9 cellular contexts compared by ENCODE assay signal in genomic region chr15:52010633-52011595, GRCh38. TPM values are rescaled to one million over a fixed set of nuclear protein-coding genes. Genes with fewer than 3 reads are reported as not detected.
DNase-seq lines count a peak whose midpoint lies in the region; ATAC-seq, FAIRE-seq and TF ChIP-seq lines count a peak whose summit lies in the region.
"Had no signal": no experiment of that assay in that cellular context is flagged by ENCODE, and none has a peak within 500 bp of the region (broad histone marks: within the 10 kb centered on the region; RNA-seq: fewer than 3 reads in every experiment).

No MANE protein-coding gene starts in this region.

- CTCF ChIA-PET in OCI-LY7 (lab: Charles Lee; ENCODE audit: unreplicated experiment) (no interaction called here), endothelial cell of umbilical vein (lab: Charles Lee) (interaction anchor here (1.5 to 1.9 kb wide), 2 partner anchors 10 to 18 kb away, joined by 4 to 6 read pairs; no protein-coding TSS in a partner anchor)

- FAIRE-seq in endothelial cell of umbilical vein (lab: Jason Lieb, UNC): no peak

- no peak overlapping the region for H3K9ac ChIP-seq in endothelial cell of umbilical vein (replicated peaks; ENCODE audit: extremely low read depth, insufficient read depth, low read length)

- no peaks in the 10 kb centered on the region for H4K20me1 ChIP-seq in OCI-LY7 (ENCODE audit: insufficient read depth, low read length)
- no peaks in the 10 kb centered on the region for H4K20me1 ChIP-seq in endothelial cell of umbilical vein (replicated peaks; ENCODE audit: control insufficient read depth, extremely low read depth, insufficient read depth, low read length)

- dilution Hi-C loops in endothelial cell of umbilical vein (cut with MboI; ENCODE audit: extremely low pct_ligation_motif_present, low sequenced_read_pairs): no loop called here

- H3K4me1 ChIP-seq in OCI-LY7 (ENCODE audit: insufficient read depth, low read length, poor library complexity, severe bottlenecking) (peaks cover 48% of the 10 kb centered on the region), endothelial cell of umbilical vein (ENCODE audit: control insufficient read depth, extremely low read depth, insufficient read depth, low read length) (peaks cover 39% of the 10 kb centered on the region)

- no TSS peak for BruUV-seq in OCI-LY7 (replicated peaks; lab: Mats Ljungman, UMichigan)
- no TSS peak for BruUV-seq in endothelial cell of umbilical vein (replicated peaks; lab: Mats Ljungman, UMichigan)

- H3K9me3 ChIP-seq in OCI-LY7 (ENCODE audit: low read length): no peaks in the 10 kb centered on the region
- no peaks in the 10 kb centered on the region for H3K9me3 ChIP-seq in endothelial cell of umbilical vein (replicated peaks; ENCODE audit: control insufficient read depth, insufficient read depth, low read length)

- no peaks in the 10 kb centered on the region for H3K9me2 ChIP-seq in OCI-LY7 (ENCODE audit: insufficient read depth, low read length)

- H3K4me3 ChIP-seq in OCI-LY7 (ENCODE audit: low read depth, low read length, poor library complexity, severe bottlenecking): no peak overlapping the region
- H3K4me3 ChIP-seq in endothelial cell of umbilical vein (replicated peaks in 1 of 3; ENCODE audit: insufficient read depth in 1 of 3, low read depth in 1 of 3, low read length in 3 of 3): no peak overlapping the region
- H3K4me3 ChIP-seq: cardiac muscle cell had no signal

- H3K27me3 ChIP-seq in endothelial cell of umbilical vein (ENCODE audit: control insufficient read depth in 2 of 2, insufficient read depth in 2 of 2, low read length in 2 of 2): no peaks in the 10 kb centered on the region
- H3K27me3 ChIP-seq: cardiac muscle cell had no signal

- H3K9me1 ChIP-seq in endothelial cell of umbilical vein (replicated peaks; ENCODE audit: control insufficient read depth, extremely low read depth, insufficient read depth, low read length): no peaks in the 10 kb centered on the region

- intact Hi-C loops in OCI-LY7 (cut with micrococcal nuclease; ENCODE audit: unreplicated experiment) (no loop called here), endothelial cell of umbilical vein (cut with micrococcal nuclease) (no loop called here)

- peak overlapping the region; percentile 34; the same call in 1 of the 2 replicates for H2AFZ ChIP-seq in OCI-LY7 (ENCODE audit: low read length)
- H2AFZ ChIP-seq in endothelial cell of umbilical vein (ENCODE audit: low read depth, low read length): peak overlapping the region; percentile 38

- no peaks in the 10 kb centered on the region for H3K36me3 ChIP-seq in OCI-LY7 (ENCODE audit: insufficient read depth, low read length)
- H3K36me3 ChIP-seq in endothelial cell of umbilical vein (ENCODE audit: control insufficient read depth in 2 of 2, extremely low read depth in 1 of 2, insufficient read depth in 2 of 2, low read length in 2 of 2): no peaks in the 10 kb centered on the region
- H3K36me3 ChIP-seq: cardiac muscle cell had no signal

- H3K4me2 ChIP-seq in OCI-LY7 (ENCODE audit: low read length): no peak overlapping the region
- no peak overlapping the region for H3K4me2 ChIP-seq in endothelial cell of umbilical vein (ENCODE audit: insufficient read depth, low read length)

- DNase-seq in activated CD4-positive, CD25-positive, alpha-beta regulatory T cell treated with anti-CD3 and anti-CD28 coated beads, Interleukin-2, amount 50 U/mL, for 72 hours: no peak
- DNase-seq in OCI-LY7 (ENCODE audit: low spot score) (no peak), endothelial cell of umbilical vein (ENCODE audit: low read depth, low spot score) (no peak), NCI-H1694 treated with DMSO at 0.1 percent for 48 hours (lab: John Stamatoyannopoulos, UW) (no peak), putamen (ENCODE audit: low spot score) (no peak), cerebellum (ENCODE audit: low spot score) (no peak)
- peak; percentile 43 to 77 for DNase-seq in stimulated activated CD8-positive, alpha-beta memory T cell treated with anti-CD3 and anti-CD28 coated beads, Interleukin-7, amount 100 ng/mL, for 48 hours (ENCODE audit: extremely low read depth in 1 of 2, low read depth in 1 of 2)

- ATAC-seq in activated CD4-positive, CD25-positive, alpha-beta regulatory T cell treated with anti-CD3 and anti-CD28 coated beads, Interleukin-2, amount 50 U/mL, for 24 hours: peak; percentile 8 to 17

- TF ChIP-seq CTCF in OCI-LY7 (conservative IDR thresholded peaks at IDR 0.05; ENCODE audit: low read length): no peak
- no peak for TF ChIP-seq CTCF in endothelial cell of umbilical vein (IDR thresholded peaks at IDR 0.05; ENCODE audit: extremely low read depth in 1 of 2, insufficient read depth in 1 of 2, low read depth in 1 of 2, low read length in 2 of 2)

- H3K27ac ChIP-seq in OCI-LY7 (ENCODE audit: low read depth, low read length, poor library complexity, severe bottlenecking) (no peak overlapping the region), endothelial cell of umbilical vein (ENCODE audit: insufficient read depth, low read depth, low read length) (no peak overlapping the region)

- POLR2A ChIA-PET in OCI-LY7 (lab: Charles Lee): interaction anchor here (0.6 to 0.7 kb wide), 2 partner anchors 27 to 179 kb away, joined by 3 to 4 read pairs; no protein-coding TSS in a partner anchor
- POLR2A ChIA-PET in endothelial cell of umbilical vein (lab: Charles Lee): no interaction called here

- H3K79me2 ChIP-seq in OCI-LY7 (ENCODE audit: insufficient read depth, low read depth, low read length) (no peaks in the 10 kb centered on the region), endothelial cell of umbilical vein (ENCODE audit: control insufficient read depth, insufficient read depth, low read length) (no peaks in the 10 kb centered on the region)

- no peak for TF ChIP-seq POLR2A in endothelial cell of umbilical vein (IDR thresholded peaks at IDR 0.05; ENCODE audit: low read depth, low read length)

TF ChIP-seq in endothelial cell of umbilical vein, 7 proteins besides CTCF, POLR2A, EP300 and RAD21:
- TF ChIP-seq MAX (IDR thresholded peaks at IDR 0.05; ENCODE audit: insufficient read depth, insufficient read length) (no peak), FOS (IDR thresholded peaks at IDR 0.05; ENCODE audit: borderline replicate concordance, insufficient read depth, low read length) (no peak), POLR2AphosphoS5 (IDR thresholded peaks at IDR 0.05; ENCODE audit: insufficient read depth, low read depth, low read length) (no peak), GATA2 (IDR thresholded peaks at IDR 0.05; ENCODE audit: insufficient read depth, insufficient read length, low read depth, low read length) (no peak)

RNA-seq across cellular contexts. Expression of gene MAPK6, which starts 8.1 kb away (rescaled TPM):
- 19.8 and 25.9 TPM in 2 replicates for total RNA-seq in OCI-LY7 (2014; rRNA removed; shearing (Covaris generic))
- 49.7 and 51.1 TPM in 2 replicates for total RNA-seq in OCI-LY7 (2022)
- total RNA-seq in endothelial cell of umbilical vein: 35.7 and 37.4 TPM in 2 replicates
- 7.3 and 10.9 TPM in 2 replicates for polyA plus RNA-seq in endothelial cell of umbilical vein
- polyA plus RNA-seq in endothelial cell of umbilical vein (2011; cell fraction: cytosol; rRNA removed): 12.3 and 14.2 TPM in 2 replicates
- 14.5 and 17.0 TPM in 2 replicates for polyA plus RNA-seq in endothelial cell of umbilical vein (2011; cell fraction: nucleus; rRNA removed)
- polyA plus RNA-seq in endothelial cell of umbilical vein (2012): 25.8 and 32.0 TPM in 2 replicates
- polyA minus RNA-seq in endothelial cell of umbilical vein: 33.4 and 34.5 TPM in 2 replicates
- polyA minus RNA-seq in endothelial cell of umbilical vein (2011; cell fraction: cytosol; rRNA and poly(A)+ RNA removed): 25.5 TPM
- polyA minus RNA-seq in endothelial cell of umbilical vein (2011; cell fraction: nucleus; rRNA and poly(A)+ RNA removed): 18.8 and 27.0 TPM in 2 replicates
- total RNA-seq in cerebellum: 62.7 TPM

RNA-seq across cellular contexts. Expression of gene LEO1, which starts 39.3 kb away (rescaled TPM):
- 22.0 and 43.0 TPM in 2 replicates for total RNA-seq in OCI-LY7 (2014; rRNA removed; shearing (Covaris generic))
- 27.8 and 34.4 TPM in 2 replicates for total RNA-seq in OCI-LY7 (2022)
- total RNA-seq in endothelial cell of umbilical vein: 22.6 and 28.0 TPM in 2 replicates
- polyA plus RNA-seq in endothelial cell of umbilical vein: 0.91 and 1.3 TPM in 2 replicates
- 5.1 and 6.9 TPM in 2 replicates for polyA plus RNA-seq in endothelial cell of umbilical vein (2011; cell fraction: cytosol; rRNA removed)
- polyA plus RNA-seq in endothelial cell of umbilical vein (2011; cell fraction: nucleus; rRNA removed): 6.1 and 6.3 TPM in 2 replicates
- 24.9 and 34.0 TPM in 2 replicates for polyA plus RNA-seq in endothelial cell of umbilical vein (2012)
- 4.8 and 6.1 TPM in 2 replicates for polyA minus RNA-seq in endothelial cell of umbilical vein
- polyA minus RNA-seq in endothelial cell of umbilical vein (2011; cell fraction: cytosol; rRNA and poly(A)+ RNA removed): 5.0 TPM
- polyA minus RNA-seq in endothelial cell of umbilical vein (2011; cell fraction: nucleus; rRNA and poly(A)+ RNA removed): 5.7 and 6.8 TPM in 2 replicates
- total RNA-seq in cerebellum: 30.4 TPM

Comparison
In these comparisons a context has a peak if more than half of its experiments do, and no peak if none do; other contexts are left out.
1. DNase-seq: peak in stimulated activated CD8-positive, alpha-beta memory T cell treated with anti-CD3 and anti-CD28 coated beads, Interleukin-7, amount 100 ng/mL, for 48 hours (2 of 2); none in activated CD4-positive, CD25-positive, alpha-beta regulatory T cell treated with anti-CD3 and anti-CD28 coated beads, Interleukin-2, amount 50 U/mL, for 72 hours (single experiment), OCI-LY7 (single experiment), endothelial cell of umbilical vein (single experiment), NCI-H1694 treated with DMSO at 0.1 percent for 48 hours (single experiment), putamen (single experiment) and cerebellum (single experiment).